In the genomic region with DNA sequence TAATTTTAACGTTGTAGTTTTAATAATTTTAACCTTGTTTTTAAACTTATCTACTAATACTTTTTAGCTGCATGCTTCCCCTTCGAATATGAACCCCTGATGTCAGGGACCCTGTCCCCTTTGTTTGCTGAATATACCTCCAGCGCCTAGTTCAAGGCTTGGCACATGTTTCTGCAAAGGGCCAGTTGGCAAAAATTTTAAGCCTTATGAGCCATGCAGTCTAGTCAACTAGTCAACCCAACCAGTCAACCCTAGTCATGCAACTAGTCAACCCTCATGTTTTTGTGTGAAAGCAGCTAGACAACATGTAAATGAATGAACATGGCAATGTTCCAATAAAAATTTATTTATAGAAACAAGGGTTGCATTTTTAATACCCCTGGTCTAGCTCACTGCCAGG, we compare ENCODE assay signal across 29 cellular contexts.
DNase-seq lines count a peak whose midpoint lies in the region; ATAC-seq, FAIRE-seq and TF ChIP-seq lines count a peak whose summit lies in the region.
"Had no signal": no experiment of that assay in that cellular context is flagged by ENCODE, and none has a peak within 500 bp of the region (broad histone marks: within the 10 kb centered on the region; RNA-seq: fewer than 3 reads in every experiment).

No MANE protein-coding gene starts in this region.

- no peak for FAIRE-seq in astrocyte (lab: Jason Lieb, UNC)
- FAIRE-seq: GM12891 had no signal

- BruUV-seq in A673 (replicated peaks; lab: Mats Ljungman, UMichigan) = no TSS peak

- no peak overlapping the region for H3K4me3 ChIP-seq in A673 (ENCODE audit: low read depth, low read length, poor library complexity, severe bottlenecking)
- no peak overlapping the region for H3K4me3 ChIP-seq in CD4-positive, CD25-positive, alpha-beta regulatory T cell (ENCODE audit: low read depth, low read length)
- no peak overlapping the region for H3K4me3 ChIP-seq in astrocyte (ENCODE audit: insufficient read depth, low read depth, low read length)
- H3K4me3 ChIP-seq: colonic mucosa, esophagus squamous epithelium, heart right ventricle, lung, ovary, Peyer's patch, SJSA1, skin epidermis had no signal

- H3K27ac ChIP-seq in A673 (ENCODE audit: low read depth, low read length, poor library complexity, severe bottlenecking) (peak overlapping the region; percentile 51), astrocyte (ENCODE audit: low read depth, low read length) (no peak overlapping the region)
- H3K27ac ChIP-seq in CD4-positive, CD25-positive, alpha-beta regulatory T cell (ENCODE audit: insufficient read depth, low read length, poor library complexity, severe bottlenecking) = no peak overlapping the region
- H3K27ac ChIP-seq: colonic mucosa, ovary, Peyer's patch had no signal

- H3K36me3 Mint-ChIP-seq in CD4-positive, CD25-positive, alpha-beta regulatory T cell = peaks cover 3% of the 10 kb centered on the region
- no peaks in the 10 kb centered on the region for H3K36me3 Mint-ChIP-seq in astrocyte (ENCODE audit: low read depth, unreplicated experiment)
- H3K36me3 Mint-ChIP-seq in naive thymus-derived CD8-positive, alpha-beta T cell = peaks cover 0 to 10% (median 4%) of the 10 kb centered on the region in 3 donors

- H3K4me3 Mint-ChIP-seq in CD4-positive, CD25-positive, alpha-beta regulatory T cell = peak overlapping the region in 3 of 4 donors; percentile 31 to 83 (median 48)
- H3K4me3 Mint-ChIP-seq in astrocyte (ENCODE audit: unreplicated experiment) = no peak overlapping the region
- peak overlapping the region in 5 of 10 donors; percentile 30 to 81 (median 74) for H3K4me3 Mint-ChIP-seq in naive thymus-derived CD8-positive, alpha-beta T cell
- H3K4me3 Mint-ChIP-seq: activated T-cell treated with anti-CD3 and anti-CD28 coated beads, Interleukin-2, amount 50 U/mL, for 4 hours; endodermal cell; type B pancreatic cell had no signal

- CTCF ChIA-PET in A673 (lab: Charles Lee) = interaction anchor here (1.5 kb wide), 1 partner anchor 11 kb away, joined by 10 read pairs; no protein-coding TSS in a partner anchor

- no peaks in the 10 kb centered on the region for H3K79me2 ChIP-seq in astrocyte (ENCODE audit: insufficient read depth, low read length)

- no peak for ATAC-seq in CD4-positive, CD25-positive, alpha-beta regulatory T cell (ENCODE audit: low read depth in 2 of 2)
- ATAC-seq in naive thymus-derived CD8-positive, alpha-beta T cell = no peak
- ATAC-seq in GM19395 (IDR thresholded peaks at IDR 0.05; ENCODE audit: unreplicated experiment) = no peak
- ATAC-seq: activated T-cell treated with anti-CD3 and anti-CD28 coated beads, Interleukin-2, amount 50 U/mL, for 4 hours had no signal

- H4K20me1 ChIP-seq in astrocyte (ENCODE audit: insufficient read depth, low read length) = no peaks in the 10 kb centered on the region

- H3K4me1 Mint-ChIP-seq in CD4-positive, CD25-positive, alpha-beta regulatory T cell = peaks cover 12 to 40% (median 26%) of the 10 kb centered on the region in 4 donors
- peaks cover 17% of the 10 kb centered on the region for H3K4me1 Mint-ChIP-seq in astrocyte (ENCODE audit: low read depth, unreplicated experiment)
- peaks cover 27 to 37% (median 33%) of the 10 kb centered on the region in 4 donors for H3K4me1 Mint-ChIP-seq in naive thymus-derived CD8-positive, alpha-beta T cell

- intact Hi-C loops in A673 (cut with micrococcal nuclease; ENCODE audit: unreplicated experiment) = no loop called here

- H3K27me3 ChIP-seq in A673 (replicated peaks; ENCODE audit: insufficient read depth, low read depth, low read length, poor library complexity) (no peaks in the 10 kb centered on the region), astrocyte (ENCODE audit: insufficient read depth, low read length) (no peaks in the 10 kb centered on the region)
- peaks cover 1% of the 10 kb centered on the region for H3K27me3 ChIP-seq in CD4-positive, CD25-positive, alpha-beta regulatory T cell (ENCODE audit: control insufficient read depth, insufficient read depth, low read length)
- H3K27me3 ChIP-seq: colonic mucosa, esophagus squamous epithelium, heart right ventricle, ovary, Peyer's patch, SJSA1 had no signal

- no peaks in the 10 kb centered on the region for H3K27me3 Mint-ChIP-seq in CD4-positive, CD25-positive, alpha-beta regulatory T cell
- no peaks in the 10 kb centered on the region for H3K27me3 Mint-ChIP-seq in astrocyte (ENCODE audit: low read depth, unreplicated experiment)
- H3K27me3 Mint-ChIP-seq in naive thymus-derived CD8-positive, alpha-beta T cell = no peaks in the 10 kb centered on the region
- H3K27me3 Mint-ChIP-seq: type B pancreatic cell had no signal

- H2AFZ ChIP-seq in astrocyte (ENCODE audit: low read depth, low read length) = no peak overlapping the region

- H3K36me3 ChIP-seq in A673 (ENCODE audit: insufficient read depth, low read length, poor library complexity, severe bottlenecking) = no peaks in the 10 kb centered on the region
- H3K36me3 ChIP-seq in CD4-positive, CD25-positive, alpha-beta regulatory T cell (ENCODE audit: control insufficient read depth, insufficient read depth, low read length) = no peaks in the 10 kb centered on the region
- no peaks in the 10 kb centered on the region for H3K36me3 ChIP-seq in astrocyte (ENCODE audit: insufficient read depth, low read length)
- H3K36me3 ChIP-seq: colonic mucosa, esophagus squamous epithelium, heart right ventricle, ovary, Peyer's patch, SJSA1 had no signal

- peak overlapping the region in 2 of 3 donors; percentile 98 to 99 for H3K27ac Mint-ChIP-seq in CD4-positive, CD25-positive, alpha-beta regulatory T cell
- H3K27ac Mint-ChIP-seq in astrocyte (ENCODE audit: unreplicated experiment) = peak overlapping the region; percentile 6
- peak overlapping the region; percentile 54 to 99 (median 99) for H3K27ac Mint-ChIP-seq in naive thymus-derived CD8-positive, alpha-beta T cell
- H3K27ac Mint-ChIP-seq: type B pancreatic cell had no signal

- peaks cover 9% of the 10 kb centered on the region for H3K9me3 ChIP-seq in A673 (ENCODE audit: low read depth, low read length, poor library complexity, severe bottlenecking)
- peaks cover 6 to 7% of the 10 kb centered on the region in 2 experiments for H3K9me3 ChIP-seq in CD4-positive, CD25-positive, alpha-beta regulatory T cell (ENCODE audit: control insufficient read depth in 2 of 2, low read length in 2 of 2)
- H3K9me3 ChIP-seq in astrocyte (ENCODE audit: insufficient read depth, low read depth, low read length) = no peaks in the 10 kb centered on the region
- H3K9me3 ChIP-seq: colonic mucosa, esophagus squamous epithelium, ovary, Peyer's patch, SJSA1 had no signal

- POLR2A ChIA-PET in A673 (lab: Charles Lee; ENCODE audit: low non-redundant PET) = no interaction called here
- POLR2A ChIA-PET in naive thymus-derived CD8-positive, alpha-beta T cell (lab: Charles Lee) = interaction anchor here (0.6 to 1.2 kb wide), 4 partner anchors 114 to 371 kb away, joined by 3 to 4 read pairs (median 3); no protein-coding TSS in a partner anchor

- DNase-seq in A673 (ENCODE audit: low spot score) (no peak), astrocyte (ENCODE audit: low read depth) (no peak), T-helper 9 cell (no peak), NCI-H2227 (lab: John Stamatoyannopoulos, UW; ENCODE audit: unreplicated experiment) (no peak)
- no peak for DNase-seq in CD4-positive, CD25-positive, alpha-beta regulatory T cell
- no peak for DNase-seq in naive thymus-derived CD8-positive, alpha-beta T cell
- DNase-seq: activated CD4-positive, alpha-beta T cell treated with anti-CD3 and anti-CD28 coated beads for 1 hour; activated naive CD4-positive, alpha-beta T cell treated with Interleukin-2 at 50 U/mL for 16 hours; activated T-cell treated with anti-CD3 and anti-CD28 coated beads, Interleukin-2, amount 50 U/mL, for 4 hours; amygdala; colonic mucosa; DMS 273 treated with DMSO at 0.1 percent for 48 hours; endodermal cell; esophagus squamous epithelium; foreskin melanocyte; heart right ventricle; KBM-7; NCI-H1417 treated with DMSO at 0.1 percent for 48 hours; NCI-H2081; NCI-H748 treated with DMSO at 0.1 percent for 48 hours; ovary; Peyer's patch; substantia nigra had no signal

- H3K4me1 ChIP-seq in A673 (ENCODE audit: insufficient read depth, low read length, poor library complexity, severe bottlenecking) (peaks cover 19% of the 10 kb centered on the region), astrocyte (ENCODE audit: insufficient read depth, low read length) (peaks cover 20% of the 10 kb centered on the region)
- H3K4me1 ChIP-seq in CD4-positive, CD25-positive, alpha-beta regulatory T cell (ENCODE audit: control insufficient read depth, insufficient read depth, low read length, poor library complexity, severe bottlenecking) = peaks cover 25% of the 10 kb centered on the region
- H3K4me1 ChIP-seq: colonic mucosa had no signal

- TF ChIP-seq CTCF in A673 (conservative IDR thresholded peaks at IDR 0.05; ENCODE audit: low read depth, low read length) (no peak), astrocyte (IDR thresholded peaks at IDR 0.05; ENCODE audit: insufficient read depth, low read depth, low read length) (no peak)

- H3K9me3 Mint-ChIP-seq in CD4-positive, CD25-positive, alpha-beta regulatory T cell = peaks cover 0 to 14% (median 3%) of the 10 kb centered on the region in 7 donors
- peaks cover 8% of the 10 kb centered on the region for H3K9me3 Mint-ChIP-seq in astrocyte (ENCODE audit: unreplicated experiment)
- peaks cover 0 to 19% (median 6%) of the 10 kb centered on the region in 9 donors for H3K9me3 Mint-ChIP-seq in naive thymus-derived CD8-positive, alpha-beta T cell

- H3K4me2 ChIP-seq in astrocyte (ENCODE audit: low read length) = no peak overlapping the region

- no peak overlapping the region for H3K9ac ChIP-seq in astrocyte (ENCODE audit: low read length)

Comparison
In these comparisons a context has a peak if more than half of its experiments do, and no peak if none do; other contexts are left out.
1. H3K27ac Mint-ChIP-seq: peak in every context shown above with its lines; median percentile 99 in naive thymus-derived CD8-positive, alpha-beta T cell; 98 in CD4-positive, CD25-positive, alpha-beta regulatory T cell; 6 in astrocyte.